ENCODE assay signal across 26 cellular contexts in genomic region chr12:46790066-46790465, GRCh38. TPM values are rescaled to one million over a fixed set of nuclear protein-coding genes. Genes with fewer than 3 reads are reported as not detected.
DNase-seq lines count a peak whose midpoint lies in the region; ATAC-seq, FAIRE-seq and TF ChIP-seq lines count a peak whose summit lies in the region.
"Had no signal": no experiment of that assay in that cellular context is flagged by ENCODE, and none has a peak within 500 bp of the region (broad histone marks: within the 10 kb centered on the region; RNA-seq: fewer than 3 reads in every experiment).

No MANE protein-coding gene starts in this region.

- SMC1A ChIA-PET in GM12878 (lab: Charles Lee; ENCODE audit: uncharacterized antibody, unreplicated experiment) = interaction anchor here (1.1 to 2.0 kb wide), 2 partner anchors 15 to 230 kb away, joined by 3 to 4 read pairs; no protein-coding TSS in a partner anchor

- no peaks in the 10 kb centered on the region for H4K20me1 ChIP-seq in MM.1S (ENCODE audit: insufficient read depth, low read length)
- H4K20me1 ChIP-seq in GM12878 (ENCODE audit: control insufficient read depth, insufficient read depth) = no peaks in the 10 kb centered on the region

- TF ChIP-seq CTCF in MM.1S (IDR thresholded peaks at IDR 0.05; ENCODE audit: low read length) (no peak), GM12878 (IDR thresholded peaks at IDR 0.05 in 2 of 3, conservative IDR thresholded peaks at IDR 0.05 in 1 of 3; ENCODE audit: control insufficient read depth in 2 of 3, extremely low read depth in 1 of 3, insufficient read depth in 1 of 3, low read depth in 3 of 3, low read length in 3 of 3) (no peak)

- no peak for TF ChIP-seq EP300 in GM12878 (IDR thresholded peaks at IDR 0.05; ENCODE audit: borderline replicate concordance in 1 of 2, control insufficient read depth in 1 of 2, low read depth in 2 of 2, low read length in 2 of 2)

- ATAC-seq in GM21390 (IDR thresholded peaks at IDR 0.05; ENCODE audit: unreplicated experiment) (peak; percentile 44), GM12878 (no peak; the same call in 2 of the 3 replicates), HG03108 (IDR thresholded peaks at IDR 0.05; ENCODE audit: unreplicated experiment) (no peak)
- ATAC-seq: HCT116, K562 had no signal

- peaks cover 22% of the 10 kb centered on the region for H3K4me1 ChIP-seq in MM.1S (ENCODE audit: low read length)
- peaks cover 23% of the 10 kb centered on the region for H3K4me1 ChIP-seq in GM12878 (ENCODE audit: control insufficient read depth, insufficient read depth, low read length)
- H3K4me1 ChIP-seq: BE2C had no signal

- no peaks in the 10 kb centered on the region for H3K9me3 ChIP-seq in MM.1S (replicated peaks; ENCODE audit: insufficient read depth, low read length)
- no peaks in the 10 kb centered on the region; the same call in 2 of the 3 replicates for H3K9me3 ChIP-seq in GM12878 (replicated peaks; ENCODE audit: control insufficient read depth, insufficient read depth, low read length)
- H3K9me3 ChIP-seq: BE2C had no signal

- peak; percentile 18 for FAIRE-seq in GM12878 (lab: Jason Lieb, UNC)
- FAIRE-seq: A204.1, GM12892, GM18507, K562 had no signal

- no peak for TF ChIP-seq RAD21 in GM12878 (IDR thresholded peaks at IDR 0.05; ENCODE audit: insufficient read depth, low read depth, low read length)

- POLR2A ChIA-PET in GM12878 (lab: Charles Lee) = no interaction called here

- H3K27ac ChIP-seq in MM.1S (ENCODE audit: low read length) (no peak overlapping the region; the same call in 1 of the 2 replicates), GM12878 (ENCODE audit: control insufficient read depth, insufficient read depth) (no peak overlapping the region; the same call in 1 of the 2 replicates)
- H3K27ac ChIP-seq: HL-60 had no signal

- BruUV-seq in GM12878 (replicated peaks; lab: Mats Ljungman, UMichigan) = no TSS peak

- peak; percentile 11 for DNase-seq in MM.1S
- no peak for DNase-seq in GM12878 (ENCODE audit: low read depth, low spot score)
- DNase-seq in putamen (ENCODE audit: low spot score) = no peak
- no peak for DNase-seq in activated CD8-positive, alpha-beta memory T cell treated with anti-CD3 and anti-CD28 coated beads for 24 hours
- no peak for DNase-seq in T-helper 9 cell
- DNase-seq: ACHN; BE2C; C1 segment of cervical spinal cord; CD4-positive, CD25-positive, alpha-beta regulatory T cell; CD8-positive, alpha-beta memory T cell; COR-L47; DMS 273 treated with DMSO at 0.1 percent for 48 hours; DMS53; DND-41; EL; GOT3; H7 had no signal

- H3K4me3 ChIP-seq in MM.1S (ENCODE audit: low read length) (no peak overlapping the region), GM12878 (no peak overlapping the region)
- H3K4me3 ChIP-seq: K562 had no signal

- H3K79me2 ChIP-seq in MM.1S (ENCODE audit: low read length) (no peaks in the 10 kb centered on the region), GM12878 (ENCODE audit: control insufficient read depth, insufficient read depth, low read length) (no peaks in the 10 kb centered on the region)

- no peak overlapping the region for H2AFZ ChIP-seq in MM.1S (ENCODE audit: low read length)
- no peak overlapping the region; the same call in 1 of the 2 replicates for H2AFZ ChIP-seq in GM12878 (ENCODE audit: control insufficient read depth, low read depth, low read length)

- in situ Hi-C loops in GM12878 (cut with MboI) = no loop called here

- RAD21 ChIA-PET in GM12878 (lab: Charles Lee; ENCODE audit: unreplicated experiment) = no interaction called here

- H3K9me2 ChIP-seq in MM.1S (replicated peaks; ENCODE audit: insufficient read depth, low read length) = no peaks in the 10 kb centered on the region

- CTCF ChIA-PET in GM12878 (lab: Yijun Ruan, JAX) = no interaction called here

- intact Hi-C loops in GM12878 (cut with micrococcal nuclease; ENCODE audit: unreplicated experiment) = no loop called here

- 0% methylated on average over 1 of the region's 1 CpG for WGBS in GM12878 (ENCODE audit: insufficient coverage, insufficient replicate concordance, low lambda C conversion rate, missing lambda C conversion rate)

- no peaks in the 10 kb centered on the region for H3F3A ChIP-seq in MM.1S (ENCODE audit: insufficient read depth, low read length)

- H3K9ac ChIP-seq in MM.1S (ENCODE audit: low read length) (no peak overlapping the region), GM12878 (ENCODE audit: control insufficient read depth, insufficient read depth, low read length) (no peak overlapping the region; the same call in 1 of the 2 replicates)

- no peaks in the 10 kb centered on the region for H3K36me3 ChIP-seq in MM.1S (replicated peaks; ENCODE audit: insufficient read depth, low read length)
- no peaks in the 10 kb centered on the region for H3K36me3 ChIP-seq in GM12878 (ENCODE audit: control insufficient read depth in 2 of 2, insufficient read depth in 2 of 2, low read length in 1 of 2)
- H3K36me3 ChIP-seq: BE2C had no signal

- H3K4me2 ChIP-seq in MM.1S (ENCODE audit: low read depth, low read length) (peak overlapping the region; percentile 62; the same call in 1 of the 2 replicates), GM12878 (ENCODE audit: control insufficient read depth, insufficient read depth) (peak overlapping the region; percentile 66)

- H3K27me3 ChIP-seq in MM.1S (replicated peaks; ENCODE audit: insufficient read depth, low read length) = no peaks in the 10 kb centered on the region
- H3K27me3 ChIP-seq in GM12878 (replicated peaks in 1 of 2; ENCODE audit: control insufficient read depth in 2 of 2, insufficient read depth in 2 of 2, low read length in 1 of 2) = no peaks in the 10 kb centered on the region

- no peak for TF ChIP-seq POLR2A in GM12878 (IDR thresholded peaks at IDR 0.05; ENCODE audit: low read depth, low read length)

TF ChIP-seq in GM12878, 131 proteins besides CTCF, POLR2A, EP300 and RAD21:
- TF ChIP-seq RB1 (IDR thresholded peaks at IDR 0.05; ENCODE audit: borderline replicate concordance) (no peak), RUNX3 (IDR thresholded peaks at IDR 0.05; ENCODE audit: low read length) (peak; percentile 67), SIX5 (IDR thresholded peaks at IDR 0.05; ENCODE audit: low read depth, low read length, severe bottlenecking) (no peak), NRF1 (conservative IDR thresholded peaks at IDR 0.05; ENCODE audit: low read depth, low read length) (no peak), ZNF274 (IDR thresholded peaks at IDR 0.05; ENCODE audit: insufficient read depth, insufficient read length) (no peak), CEBPB (IDR thresholded peaks at IDR 0.05; ENCODE audit: borderline replicate concordance in 1 of 2, low read depth in 2 of 2, low read length in 2 of 2) (no peak), SUPT20H (IDR thresholded peaks at IDR 0.05; ENCODE audit: borderline replicate concordance, control insufficient read depth, low read depth, low read length) (no peak)
- TF ChIP-seq, protein P1, sequence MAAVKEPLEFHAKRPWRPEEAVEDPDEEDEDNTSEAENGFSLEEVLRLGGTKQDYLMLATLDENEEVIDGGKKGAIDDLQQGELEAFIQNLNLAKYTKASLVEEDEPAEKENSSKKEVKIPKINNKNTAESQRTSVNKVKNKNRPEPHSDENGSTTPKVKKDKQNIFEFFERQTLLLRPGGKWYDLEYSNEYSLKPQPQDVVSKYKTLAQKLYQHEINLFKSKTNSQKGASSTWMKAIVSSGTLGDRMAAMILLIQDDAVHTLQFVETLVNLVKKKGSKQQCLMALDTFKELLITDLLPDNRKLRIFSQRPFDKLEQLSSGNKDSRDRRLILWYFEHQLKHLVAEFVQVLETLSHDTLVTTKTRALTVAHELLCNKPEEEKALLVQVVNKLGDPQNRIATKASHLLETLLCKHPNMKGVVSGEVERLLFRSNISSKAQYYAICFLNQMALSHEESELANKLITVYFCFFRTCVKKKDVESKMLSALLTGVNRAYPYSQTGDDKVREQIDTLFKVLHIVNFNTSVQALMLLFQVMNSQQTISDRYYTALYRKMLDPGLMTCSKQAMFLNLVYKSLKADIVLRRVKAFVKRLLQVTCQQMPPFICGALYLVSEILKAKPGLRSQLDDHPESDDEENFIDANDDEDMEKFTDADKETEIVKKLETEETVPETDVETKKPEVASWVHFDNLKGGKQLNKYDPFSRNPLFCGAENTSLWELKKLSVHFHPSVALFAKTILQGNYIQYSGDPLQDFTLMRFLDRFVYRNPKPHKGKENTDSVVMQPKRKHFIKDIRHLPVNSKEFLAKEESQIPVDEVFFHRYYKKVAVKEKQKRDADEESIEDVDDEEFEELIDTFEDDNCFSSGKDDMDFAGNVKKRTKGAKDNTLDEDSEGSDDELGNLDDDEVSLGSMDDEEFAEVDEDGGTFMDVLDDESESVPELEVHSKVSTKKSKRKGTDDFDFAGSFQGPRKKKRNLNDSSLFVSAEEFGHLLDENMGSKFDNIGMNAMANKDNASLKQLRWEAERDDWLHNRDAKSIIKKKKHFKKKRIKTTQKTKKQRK (IDR thresholded peaks at IDR 0.05; ENCODE audit: low read depth, low read length) = no peak

RNA-seq across cellular contexts. Expression of gene SLC38A4, which starts 35.7 kb away (rescaled TPM):
- not detected in 2 replicates for total RNA-seq in GM12878 (2013; cell fraction: nucleolus; rRNA removed)
- total RNA-seq in GM12878 (2014; rRNA removed) (0.06 and 0.11 TPM in 2 replicates), GM12878 (2014; rRNA removed; fragmentation: Illumina TruSeq; extraction: Trizol) (0.09 TPM in 2 replicates), GM12878 (2021) (0.16 and 0.23 TPM in 2 replicates)
- polyA plus RNA-seq in GM12878 (2011; ENCODE audit: low read depth) = not detected
- polyA plus RNA-seq in GM12878 (2011; rRNA removed) (not detected in 2 replicates), GM12878 (2014; fragmentation: Illumina TruSeq; extraction: Trizol) (0.09 and 0.10 TPM in 2 replicates), GM12878 (2014; fragmentation: Nextera tagmentation; extraction: Ambion mirVana) (under 1 TPM; 0.04 to 0.31 TPM), GM12878 (2014; rRNA removed) (0.04 TPM in 1 of 2 replicates, not detected in the other), GM12878 (2016; fragmentation: Nextera tagmentation; extraction: Ambion mirVana) (under 1 TPM; 0.16 to 0.52 TPM)
- polyA plus RNA-seq in GM12878 (2011; cell fraction: cytosol; rRNA removed) = not detected in 2 replicates
- polyA plus RNA-seq in GM12878 (2011; cell fraction: nucleus; rRNA removed) = not detected in 2 replicates
- polyA plus RNA-seq in GM12878 (2012) = 0.11 TPM in 1 of 2 replicates, not detected in the other
- polyA minus RNA-seq in GM12878 (2011; rRNA and poly(A)+ RNA removed) = not detected in 2 replicates
- polyA minus RNA-seq in GM12878 (2011; cell fraction: cytosol; rRNA and poly(A)+ RNA removed) = not detected in 2 replicates
- polyA minus RNA-seq in GM12878 (2011; cell fraction: nucleus; rRNA and poly(A)+ RNA removed) = not detected in 2 replicates
- total RNA-seq: CD4-positive, CD25-positive, alpha-beta regulatory T cell; CD8-positive, alpha-beta memory T cell; HT1080 had no signal
- polyA plus RNA-seq: CD4-positive, CD25-positive, alpha-beta regulatory T cell; CD8-positive, alpha-beta memory T cell; K562 had no signal
